ENCODE assay signal across 21 cellular contexts in genomic region chr3:12953201-12953712, GRCh38.
DNase-seq lines count a peak whose midpoint lies in the region; ATAC-seq, FAIRE-seq and TF ChIP-seq lines count a peak whose summit lies in the region.
"Had no signal": no experiment of that assay in that cellular context is flagged by ENCODE, and none has a peak within 500 bp of the region (broad histone marks: within the 10 kb centered on the region; RNA-seq: fewer than 3 reads in every experiment).

No MANE protein-coding gene starts in this region.

- BruUV-seq in K562 (replicated peaks; lab: Mats Ljungman, UMichigan): no TSS peak

- no peak overlapping the region for H3K4me3 Mint-ChIP-seq in memory B cell
- H3K4me3 Mint-ChIP-seq: activated CD4-positive, alpha-beta T cell treated with anti-CD3 and anti-CD28 coated beads, Interleukin-2, amount 10 ng/mL, durations not matched to agents 7 days and 5 days had no signal

- H3K9me3 Mint-ChIP-seq in memory B cell: no peaks in the 10 kb centered on the region
- H3K9me3 Mint-ChIP-seq: activated CD4-positive, alpha-beta T cell treated with anti-CD3 and anti-CD28 coated beads, Interleukin-2, amount 10 ng/mL, durations not matched to agents 7 days and 5 days had no signal

- in situ Hi-C loops in K562 (cut with MboI): no loop called here
- in situ Hi-C loops in ACHN (cut with HindIII; ENCODE audit: low pct_ligation_motif_present, low pct_unique_long_range_greater_than_20kb, low sequenced_read_pairs): no loop called here

- POLR2A ChIA-PET in K562 (lab: Yijun Ruan, JAX): interaction anchor here (0.7 to 1.8 kb wide), 8 partner anchors 10 to 57 kb away, joined by 3 to 7 read pairs (median 4); no protein-coding TSS in a partner anchor

- peak; percentile 96 for FAIRE-seq in K562 (lab: Jason Lieb, UNC)
- FAIRE-seq: endometrium, keratinocyte, TTC549 had no signal

- peak overlapping the region; percentile 84 for H3K4me2 ChIP-seq in K562 (ENCODE audit: insufficient read depth, low read length)
- H3K4me2 ChIP-seq: KMS-11 had no signal

- H3K27ac Mint-ChIP-seq in memory B cell: peak overlapping the region; percentile 87

- TF ChIP-seq EP300 in K562 (IDR thresholded peaks at IDR 0.05; ENCODE audit: low read length): peak; percentile 95

- CTCF ChIA-PET in K562 (lab: Yijun Ruan, JAX; ENCODE audit: low intra/inter-chr PET ratio): no interaction called here

- H3K27me3 ChIP-seq in cardiac muscle cell (no peaks in the 10 kb centered on the region), K562 (ENCODE audit: control insufficient read depth in 2 of 2, insufficient read depth in 2 of 2, low read length in 2 of 2) (no peaks in the 10 kb centered on the region)
- H3K27me3 ChIP-seq: BE2C had no signal

- no peaks in the 10 kb centered on the region for H3K27me3 Mint-ChIP-seq in memory B cell
- H3K27me3 Mint-ChIP-seq: activated CD4-positive, alpha-beta T cell treated with anti-CD3 and anti-CD28 coated beads, Interleukin-2, amount 10 ng/mL, durations not matched to agents 7 days and 5 days had no signal

- H3K4me1 ChIP-seq in cardiac muscle cell (ENCODE audit: low read depth): peaks cover 32% of the 10 kb centered on the region
- H3K4me1 ChIP-seq in K562 (replicated peaks in 1 of 2; ENCODE audit: control insufficient read depth in 2 of 2, insufficient read depth in 2 of 2, low read length in 2 of 2): peaks cover 72 to 88% of the 10 kb centered on the region in 2 experiments
- H3K4me1 ChIP-seq: BE2C had no signal

- no peaks in the 10 kb centered on the region; the same call in 1 of the 2 replicates for H4K20me1 ChIP-seq in K562 (replicated peaks; ENCODE audit: control insufficient read depth, insufficient read depth, low read length)

- H3K9me1 ChIP-seq in K562 (ENCODE audit: control insufficient read depth, insufficient read depth, low read length): no peaks in the 10 kb centered on the region

- DNase-seq in cardiac muscle cell (ENCODE audit: low read depth in 1 of 2, low spot score in 1 of 2) (no peak), cardiac septum (ENCODE audit: low spot score) (no peak), K562 (ENCODE audit: extremely low read depth in 1 of 4, low spot score in 3 of 4) (peak; percentile 95 to 99 (median 96)), memory B cell (ENCODE audit: low spot score in 2 of 2) (no peak), substantia nigra (lab: John Stamatoyannopoulos, UW) (peak in 17 of 49 donors; percentile 17 to 73 (median 39)), D341Med (ENCODE audit: low spot score) (no peak), NCI-H446 (lab: John Stamatoyannopoulos, UW) (no peak), ACHN (no peak)
- DNase-seq: 8988T; activated CD4-positive, alpha-beta T cell treated with anti-CD3 and anti-CD28 coated beads, Interleukin-2, amount 10 ng/mL, durations not matched to agents 7 days and 5 days; activated naive CD4-positive, alpha-beta T cell; amniotic stem cell; BE2C; NCI-H1048; NCI-H2029 treated with DMSO at 0.1 percent for 48 hours; retina; stimulated activated naive CD8-positive, alpha-beta T cell treated with anti-CD3 and anti-CD28 coated beads, Interleukin-15, Interleukin-2, amounts not matched to agents 100 U/mL and 50 U/mL, for 24 hours had no signal

- H3K36me3 Mint-ChIP-seq in memory B cell: peaks cover 2% of the 10 kb centered on the region

- H3K4me1 Mint-ChIP-seq in memory B cell: peaks cover 63% of the 10 kb centered on the region

- intact Hi-C loops in cardiac septum (cut with DNase I): no loop called here
- intact Hi-C loops in K562 (cut with micrococcal nuclease): loop anchor here (1.0 kb wide), 2 partner anchors 31 to 42 kb away; no protein-coding TSS in a partner anchor

- TF ChIP-seq CTCF in cardiac muscle cell (IDR thresholded peaks at IDR 0.05; ENCODE audit: low read depth, low read length) (no peak), K562 (IDR thresholded peaks at IDR 0.05 in 2 of 3, conservative IDR thresholded peaks at IDR 0.05 in 1 of 3; ENCODE audit: insufficient read depth in 2 of 3, low read depth in 1 of 3, low read length in 3 of 3) (no peak)

- H3K79me2 ChIP-seq in K562 (ENCODE audit: control insufficient read depth, insufficient read depth, low read length): peaks cover 91% of the 10 kb centered on the region

- peak overlapping the region; percentile 61 for H2AFZ ChIP-seq in K562 (ENCODE audit: low read depth, low read length)

- no peak for TF ChIP-seq RAD21 in K562 (CRISPR knock-in tag; conservative IDR thresholded peaks at IDR 0.05 in 1 of 2, IDR thresholded peaks at IDR 0.05 in 1 of 2)

- peak; percentile 73; the same call in 1 of the 2 replicates for TF ChIP-seq POLR2A in K562 (conservative IDR thresholded peaks at IDR 0.05)

- under 1% methylated on average over 23 of the region's 23 CpGs for WGBS in K562 (ENCODE audit: insufficient coverage, low coverage, missing lambda C conversion rate)

- peak overlapping the region; percentile 68 for H3K27ac ChIP-seq in cardiac muscle cell
- H3K27ac ChIP-seq in K562 (ENCODE audit: extremely low read depth, low read depth, low read length): peak overlapping the region; percentile 90
- H3K27ac ChIP-seq in substantia nigra (ENCODE audit: low read depth, low read length, poor library complexity, severe bottlenecking): peak overlapping the region; percentile 81
- H3K27ac ChIP-seq: KMS-11 had no signal

- H3K36me3 ChIP-seq in cardiac muscle cell: no peaks in the 10 kb centered on the region
- peaks cover 5% of the 10 kb centered on the region for H3K36me3 ChIP-seq in K562 (ENCODE audit: control insufficient read depth, insufficient read depth, low read length)
- H3K36me3 ChIP-seq: BE2C had no signal

- H3K4me3 ChIP-seq in cardiac muscle cell (no peak overlapping the region), K562 (peak overlapping the region; percentile 24)

- H3K9me3 ChIP-seq in cardiac muscle cell (ENCODE audit: low read depth): no peaks in the 10 kb centered on the region
- no peaks in the 10 kb centered on the region for H3K9me3 ChIP-seq in K562 (replicated peaks; ENCODE audit: control insufficient read depth, insufficient read depth, low read depth, low read length)
- H3K9me3 ChIP-seq: BE2C had no signal

- ATAC-seq in K562: peak; percentile 94
- ATAC-seq in memory B cell (ENCODE audit: low read depth): no peak
- ATAC-seq: stimulated activated naive CD8-positive, alpha-beta T cell treated with anti-CD3 and anti-CD28 coated beads, Interleukin-15, Interleukin-2, amounts not matched to agents 100 U/mL and 50 U/mL, for 24 hours had no signal

- H3K9ac ChIP-seq in K562 (ENCODE audit: insufficient read depth in 1 of 2, low read depth in 2 of 2, low read length in 2 of 2): peak overlapping the region; percentile 66 to 88
- H3K9ac ChIP-seq: KMS-11 had no signal

TF ChIP-seq in K562, 482 proteins besides CTCF, POLR2A, EP300 and RAD21 (continues in another document):
- peak; percentile 45; the same call in 1 of the 2 replicates for TF ChIP-seq PHF8 (IDR thresholded peaks at IDR 0.05; ENCODE audit: borderline replicate concordance, low read length)
- no peak for TF ChIP-seq BRD9 (IDR thresholded peaks at IDR 0.05; ENCODE audit: low read depth, partially characterized antibody)
- TF ChIP-seq ZNF639 (CRISPR knock-in tag; conservative IDR thresholded peaks at IDR 0.05 in 1 of 2, IDR thresholded peaks at IDR 0.05 in 1 of 2): peak in 1 of 2 experiments; percentile 77; a peak in 2 of 4 replicates
- peak; percentile 91 for TF ChIP-seq SMARCE1 (IDR thresholded peaks at IDR 0.05)
- TF ChIP-seq EGR1 (conservative IDR thresholded peaks at IDR 0.05): peak; percentile 68
- peak; percentile 67 for TF ChIP-seq ATF7 (IDR thresholded peaks at IDR 0.05)
- TF ChIP-seq RCOR1 (IDR thresholded peaks at IDR 0.05; ENCODE audit: borderline replicate concordance in 1 of 2, low read depth in 2 of 2, low read length in 2 of 2): peak; percentile 53 to 90; a peak in 3 of 4 replicates
- TF ChIP-seq HMGN3 (IDR thresholded peaks at IDR 0.05; ENCODE audit: borderline replicate concordance, extremely low read depth, insufficient read length, low read depth, low read length): peak; percentile 100
- peak; percentile 95 for TF ChIP-seq TAL1 (IDR thresholded peaks at IDR 0.05)
- TF ChIP-seq HLTF (IDR thresholded peaks at IDR 0.05): no peak
- peak in 1 of 2 experiments; percentile 40; a peak in 1 of 4 replicates for TF ChIP-seq FOXA3 (CRISPR knock-in tag; conservative IDR thresholded peaks at IDR 0.05 in 1 of 2, IDR thresholded peaks at IDR 0.05 in 1 of 2)
- peak; percentile 24; the same call in 1 of the 2 replicates for TF ChIP-seq ZBTB7A (IDR thresholded peaks at IDR 0.05; ENCODE audit: borderline replicate concordance, control insufficient read depth, low read depth, low read length)
- TF ChIP-seq CCNT2 (IDR thresholded peaks at IDR 0.05; ENCODE audit: borderline replicate concordance, extremely low read depth, insufficient read length, low read depth, low read length): peak; percentile 99
- no peak for TF ChIP-seq TCFL5 (CRISPR knock-in tag; conservative IDR thresholded peaks at IDR 0.05)
- peak in 1 of 2 experiments; percentile 20; a peak in 1 of 3 replicates for TF ChIP-seq CBX3 (IDR thresholded peaks at IDR 0.05; ENCODE audit: borderline replicate concordance in 1 of 2, low read length in 2 of 2)
- peak; percentile 67 to 74 for TF ChIP-seq NRF1 (conservative IDR thresholded peaks at IDR 0.05 in 1 of 2, IDR thresholded peaks at IDR 0.05 in 1 of 2)
- TF ChIP-seq TOE1 (IDR thresholded peaks at IDR 0.05; ENCODE audit: borderline replicate concordance): no peak
- TF ChIP-seq TOE1 (CRISPR knock-in tag; IDR thresholded peaks at IDR 0.05; ENCODE audit: borderline replicate concordance, low read depth): 0 out of 2 replicates have a peak, but pooled peaks have one; percentile 51
- TF ChIP-seq CREB1 (IDR thresholded peaks at IDR 0.05): peak; percentile 52
- TF ChIP-seq CREB1 (CRISPR knock-in tag; IDR thresholded peaks at IDR 0.05): no peak
- TF ChIP-seq BACH1 (tag; IDR thresholded peaks at IDR 0.05): no peak
- TF ChIP-seq ATF1 (CRISPR knock-in tag; IDR thresholded peaks at IDR 0.05): no peak
- peak; percentile 59 for TF ChIP-seq ATF1 (tag; IDR thresholded peaks at IDR 0.05)
- no peak for TF ChIP-seq ZNF217 (CRISPR knock-in tag; IDR thresholded peaks at IDR 0.05)
- peak; percentile 95 for TF ChIP-seq GATA2 (CRISPR knock-in tag; IDR thresholded peaks at IDR 0.05)

Comparison
In these comparisons a context has a peak if more than half of its experiments do, and no peak if none do; other contexts are left out.
1. DNase-seq: peak in K562 (4 of 4); none in cardiac muscle cell (0 of 2), cardiac septum (single experiment), memory B cell (0 of 2), D341Med (single experiment), NCI-H446 (0 of 2) and ACHN (single experiment).
2. Peak in every context shown above with its lines, with median percentiles within 50 percentile points of each other: H3K27ac ChIP-seq.